Comparison of ENCODE assay signal across 1 cellular context in genomic region chr5:170221319-170221718, GRCh38.
TF ChIP-seq lines count a peak whose summit lies in the region.

No MANE protein-coding gene starts in this region.

TF ChIP-seq in GM23338, 12 proteins besides CTCF, POLR2A, EP300 and RAD21 (continued from another document):
- no peak for TF ChIP-seq ZNF462 (CRISPR knock-in tag; IDR thresholded peaks at IDR 0.05)
- no peak for TF ChIP-seq REST (IDR thresholded peaks at IDR 0.05; ENCODE audit: unreplicated experiment)
- TF ChIP-seq JUNB (IDR thresholded peaks at IDR 0.05; ENCODE audit: unreplicated experiment), result no peak
- no peak for TF ChIP-seq POLR2AphosphoS5 (IDR thresholded peaks at IDR 0.05; ENCODE audit: low read depth)
- TF ChIP-seq EZH2 (IDR thresholded peaks at IDR 0.05; ENCODE audit: low read depth, unreplicated experiment), result no peak
- no peak for TF ChIP-seq ZNF114 (CRISPR knock-in tag; IDR thresholded peaks at IDR 0.05)
- no peak for TF ChIP-seq EZH2phosphoT487 (IDR thresholded peaks at IDR 0.05; ENCODE audit: unreplicated experiment)
- TF ChIP-seq NANOG (IDR thresholded peaks at IDR 0.05; ENCODE audit: borderline replicate concordance), result no peak
